19 cellular contexts compared by ENCODE assay signal in genomic region chr12:46258129-46258528, GRCh38.
"Had no signal": no experiment of that assay in that cellular context is flagged by ENCODE, and none has a peak within 500 bp of the region (broad histone marks: within the 10 kb centered on the region; RNA-seq: fewer than 3 reads in every experiment).

No MANE protein-coding gene starts in this region.

- H3K36me3 ChIP-seq: colonic mucosa, tibial nerve had no signal

- H3K4me3 Mint-ChIP-seq: activated CD4-positive, alpha-beta T cell treated with anti-CD3 and anti-CD28 coated beads, Interleukin-2, amount 10 ng/mL, durations not matched to agents 24 days and 14 days; activated T-helper 17 cell treated with anti-CD3 and anti-CD28 coated beads, Interleukin-2, amount 50 U/mL, for 72 hours; nephron; stimulated activated effector memory CD8-positive, alpha-beta T cell treated with anti-CD3 and anti-CD28 coated beads, Interleukin-12 subunit alpha, Interleukin-12 subunit beta, amount 100 ng/mL, for 72 hours had no signal

- ATAC-seq: activated T-helper 17 cell treated with anti-CD3 and anti-CD28 coated beads, Interleukin-2, amount 50 U/mL, for 72 hours; body of pancreas; esophagus mucosa; stimulated activated effector memory CD8-positive, alpha-beta T cell treated with anti-CD3 and anti-CD28 coated beads, Interleukin-12 subunit alpha, Interleukin-12 subunit beta, amount 100 ng/mL, for 72 hours had no signal

- H3K27ac Mint-ChIP-seq: activated CD4-positive, alpha-beta T cell treated with anti-CD3 and anti-CD28 coated beads, Interleukin-2, amount 10 ng/mL, durations not matched to agents 24 days and 14 days; activated T-helper 17 cell treated with anti-CD3 and anti-CD28 coated beads, Interleukin-2, amount 50 U/mL, for 72 hours; nephron; stimulated activated effector memory CD8-positive, alpha-beta T cell treated with anti-CD3 and anti-CD28 coated beads, Interleukin-12 subunit alpha, Interleukin-12 subunit beta, amount 100 ng/mL, for 72 hours had no signal

- H3K9me3 ChIP-seq: body of pancreas, colonic mucosa, tibial nerve had no signal

- H3K27me3 Mint-ChIP-seq: activated CD4-positive, alpha-beta T cell treated with anti-CD3 and anti-CD28 coated beads, Interleukin-2, amount 10 ng/mL, durations not matched to agents 24 days and 14 days; activated T-helper 17 cell treated with anti-CD3 and anti-CD28 coated beads, Interleukin-2, amount 50 U/mL, for 72 hours had no signal

- H3K27me3 ChIP-seq: body of pancreas, colonic mucosa, tibial nerve had no signal

- H3K4me3 ChIP-seq: body of pancreas, colonic mucosa, tibial nerve had no signal

- H3K27ac ChIP-seq: body of pancreas, colonic mucosa, tibial nerve had no signal

- DNase-seq: activated naive CD4-positive, alpha-beta T cell treated with Interleukin-2 at 50 U/mL for 16 hours; amygdala; body of pancreas; central memory CD4-positive, alpha-beta T cell; colonic mucosa; hypothalamus; kidney glomerular epithelial cell; mesendoderm; nucleus accumbens; posterior cingulate gyrus; retina; substantia nigra; T-helper 2 cell had no signal

- H3K9me3 Mint-ChIP-seq: activated T-helper 17 cell treated with anti-CD3 and anti-CD28 coated beads, Interleukin-2, amount 50 U/mL, for 72 hours; stimulated activated effector memory CD8-positive, alpha-beta T cell treated with anti-CD3 and anti-CD28 coated beads, Interleukin-12 subunit alpha, Interleukin-12 subunit beta, amount 100 ng/mL, for 72 hours had no signal
